Comparison of ENCODE assay signal across 8 cellular contexts in the genomic region with DNA sequence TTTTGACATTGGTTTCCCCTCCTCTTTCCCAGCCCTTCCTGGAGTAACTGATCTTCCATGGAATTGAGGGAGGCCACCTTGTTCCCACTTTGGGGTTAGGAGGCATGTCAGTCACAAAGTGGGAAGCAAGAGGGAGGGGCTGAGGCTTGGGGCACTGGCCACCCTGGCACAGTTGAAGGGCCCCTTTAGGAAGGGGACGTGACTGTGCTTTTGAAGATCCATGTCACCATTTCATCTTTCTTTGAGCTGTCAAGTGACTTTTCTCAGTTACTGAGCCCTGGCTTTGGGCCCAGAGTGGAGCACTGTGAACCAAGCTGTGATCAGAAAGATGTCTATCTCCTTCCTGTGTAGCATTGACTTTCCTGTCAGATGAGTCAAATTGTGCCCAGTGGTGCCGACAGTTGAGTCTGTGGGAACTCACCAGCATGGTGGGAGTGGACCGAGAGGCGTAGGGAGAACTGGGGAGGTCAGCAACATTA. TPM values are rescaled to one million over a fixed set of nuclear protein-coding genes. Genes with fewer than 3 reads are reported as not detected.
DNase-seq lines count a peak whose midpoint lies in the region; ATAC-seq, FAIRE-seq and TF ChIP-seq lines count a peak whose summit lies in the region.

No MANE protein-coding gene starts in this region.

- CTCF ChIA-PET in endothelial cell of umbilical vein (lab: Charles Lee), result interaction anchor here (1.0 to 1.5 kb wide), 6 partner anchors 15 to 129 kb away, joined by 3 to 8 read pairs (median 3); no protein-coding TSS in a partner anchor

- FAIRE-seq in endothelial cell of umbilical vein (lab: Jason Lieb, UNC) (peak; percentile 67), urothelium cell line (lab: Jason Lieb, UNC) (no peak)

- peaks cover 12% of the 10 kb centered on the region for H3K4me1 ChIP-seq in GM23248 (ENCODE audit: insufficient read depth)
- H3K4me1 ChIP-seq in endothelial cell of umbilical vein (ENCODE audit: control insufficient read depth, extremely low read depth, insufficient read depth, low read length), result peaks cover 8% of the 10 kb centered on the region

- H3K4me2 ChIP-seq in GM23248 (ENCODE audit: unreplicated experiment) (peak overlapping the region; percentile 26), endothelial cell of umbilical vein (ENCODE audit: insufficient read depth, low read length) (no peak overlapping the region)

- POLR2A ChIA-PET in endothelial cell of umbilical vein (lab: Charles Lee), result no interaction called here

- H3K4me3 ChIP-seq in GM23248, result no peak overlapping the region
- H3K4me3 ChIP-seq in endothelial cell of umbilical vein (replicated peaks in 1 of 3; ENCODE audit: insufficient read depth in 1 of 3, low read depth in 1 of 3, low read length in 3 of 3), result no peak overlapping the region

- no peaks in the 10 kb centered on the region for H3K9me2 ChIP-seq in GM23248 (ENCODE audit: insufficient read depth)

- BruUV-seq in endothelial cell of umbilical vein (replicated peaks; lab: Mats Ljungman, UMichigan), result no TSS peak

- H3K9me3 ChIP-seq in GM23248 (ENCODE audit: low read depth) (no peaks in the 10 kb centered on the region), endothelial cell of umbilical vein (replicated peaks; ENCODE audit: control insufficient read depth, insufficient read depth, low read length) (no peaks in the 10 kb centered on the region)

- no peak for ATAC-seq in HG03439 (IDR thresholded peaks at IDR 0.05; ENCODE audit: unreplicated experiment)

- DNase-seq in GM23248 (peak; percentile 17), endothelial cell of umbilical vein (ENCODE audit: low read depth, low spot score) (peak; percentile 31), urothelium cell line (ENCODE audit: low spot score) (no peak), superior temporal gyrus (ENCODE audit: extremely low spot score) (no peak), NCI-H748 (lab: John Stamatoyannopoulos, UW; ENCODE audit: unreplicated experiment) (no peak)
- DNase-seq in activated CD4-positive, alpha-beta T cell treated with anti-CD3 and anti-CD28 coated beads, Interleukin-2, amount 50 U/mL, for 1 hour, result peak; percentile 63
- peak; percentile 62 to 70 for DNase-seq in stimulated activated CD4-positive, alpha-beta T cell treated with anti-CD3 and anti-CD28 coated beads, Interleukin-2, amount 100 ng/mL, for 24 hours

- H3K27ac ChIP-seq in GM23248 (peak overlapping the region; percentile 77), endothelial cell of umbilical vein (ENCODE audit: insufficient read depth, low read depth, low read length) (peak overlapping the region; percentile 34)

- no peaks in the 10 kb centered on the region for H3K9me1 ChIP-seq in endothelial cell of umbilical vein (replicated peaks; ENCODE audit: control insufficient read depth, extremely low read depth, insufficient read depth, low read length)

- TF ChIP-seq POLR2A in endothelial cell of umbilical vein (IDR thresholded peaks at IDR 0.05; ENCODE audit: low read depth, low read length), result no peak

- no peaks in the 10 kb centered on the region for H3K36me3 ChIP-seq in GM23248 (ENCODE audit: low read depth)
- H3K36me3 ChIP-seq in endothelial cell of umbilical vein (ENCODE audit: control insufficient read depth in 2 of 2, extremely low read depth in 1 of 2, insufficient read depth in 2 of 2, low read length in 2 of 2), result no peaks in the 10 kb centered on the region

- in situ Hi-C loops in GM23248 (cut with MboI), result no loop called here

- 63 to 68% methylated on average over 4 of the region's 4 CpGs for WGBS in GM23248 (ENCODE audit: low coverage in 1 of 2, low lambda C conversion rate in 2 of 2, missing lambda C conversion rate in 2 of 2), 2 experiments

- dilution Hi-C loops in endothelial cell of umbilical vein (cut with MboI; ENCODE audit: extremely low pct_ligation_motif_present, low sequenced_read_pairs), result no loop called here

- intact Hi-C loops in endothelial cell of umbilical vein (cut with micrococcal nuclease), result loop anchor here (5.0 kb wide), 1 partner anchor 41 kb away; no protein-coding TSS in a partner anchor

- H4K20me1 ChIP-seq in GM23248 (ENCODE audit: insufficient read depth) (no peaks in the 10 kb centered on the region), endothelial cell of umbilical vein (replicated peaks; ENCODE audit: control insufficient read depth, extremely low read depth, insufficient read depth, low read length) (no peaks in the 10 kb centered on the region)

- H3K9ac ChIP-seq in GM23248 (peak overlapping the region; percentile 39), endothelial cell of umbilical vein (replicated peaks; ENCODE audit: extremely low read depth, insufficient read depth, low read length) (no peak overlapping the region)

- H2AFZ ChIP-seq in GM23248, result peak overlapping the region; percentile 50
- H2AFZ ChIP-seq in endothelial cell of umbilical vein (ENCODE audit: low read depth, low read length), result peak overlapping the region; percentile 10

- H3K27me3 ChIP-seq in GM23248 (replicated peaks; ENCODE audit: insufficient read depth) (no peaks in the 10 kb centered on the region), endothelial cell of umbilical vein (ENCODE audit: control insufficient read depth in 2 of 2, insufficient read depth in 2 of 2, low read length in 2 of 2) (no peaks in the 10 kb centered on the region)

- peaks cover 17% of the 10 kb centered on the region for H3F3A ChIP-seq in GM23248 (ENCODE audit: insufficient read depth)

- no peak for TF ChIP-seq CTCF in endothelial cell of umbilical vein (IDR thresholded peaks at IDR 0.05; ENCODE audit: extremely low read depth in 1 of 2, insufficient read depth in 1 of 2, low read depth in 1 of 2, low read length in 2 of 2)

- no peaks in the 10 kb centered on the region for H3K79me2 ChIP-seq in GM23248 (ENCODE audit: insufficient read depth)
- H3K79me2 ChIP-seq in endothelial cell of umbilical vein (ENCODE audit: control insufficient read depth, insufficient read depth, low read length), result no peaks in the 10 kb centered on the region

TF ChIP-seq in endothelial cell of umbilical vein, 7 proteins besides CTCF, POLR2A, EP300 and RAD21:
- peak; percentile 72 for TF ChIP-seq GATA2 (IDR thresholded peaks at IDR 0.05; ENCODE audit: insufficient read depth, insufficient read length, low read depth, low read length)
- no peak for TF ChIP-seq FOS (IDR thresholded peaks at IDR 0.05; ENCODE audit: borderline replicate concordance, insufficient read depth, low read length)

RNA-seq across cellular contexts. Expression of gene TDRD10, which starts 38.5 kb away (rescaled TPM):
- not detected in 2 replicates for total RNA-seq in GM23248 (2014; rRNA removed; shearing (Covaris generic))
- polyA plus RNA-seq in GM23248 (2016; fragmentation: Nextera tagmentation; extraction: Ambion mirVana) (not detected in 2 replicates), endothelial cell of umbilical vein (8.6 and 9.1 TPM in 2 replicates)
- 3.9 and 6.1 TPM in 2 replicates for total RNA-seq in endothelial cell of umbilical vein
- polyA plus RNA-seq in endothelial cell of umbilical vein (2011; cell fraction: cytosol; rRNA removed), result 4.1 and 5.6 TPM in 2 replicates
- polyA plus RNA-seq in endothelial cell of umbilical vein (2011; cell fraction: nucleus; rRNA removed), result 38.4 and 42.2 TPM in 2 replicates
- polyA plus RNA-seq in endothelial cell of umbilical vein (2012), result 3.0 TPM in 2 replicates
- 4.4 and 7.1 TPM in 2 replicates for polyA minus RNA-seq in endothelial cell of umbilical vein
- not detected for polyA minus RNA-seq in endothelial cell of umbilical vein (2011; cell fraction: cytosol; rRNA and poly(A)+ RNA removed)
- 7.3 and 8.2 TPM in 2 replicates for polyA minus RNA-seq in endothelial cell of umbilical vein (2011; cell fraction: nucleus; rRNA and poly(A)+ RNA removed)

RNA-seq across cellular contexts. Expression of gene SHE, which starts 38.7 kb away (rescaled TPM):
- total RNA-seq in GM23248 (2014; rRNA removed; shearing (Covaris generic)), result not detected in 2 replicates
- polyA plus RNA-seq in GM23248 (2016; fragmentation: Nextera tagmentation; extraction: Ambion mirVana) (0.03 TPM in 2 replicates), endothelial cell of umbilical vein (30.1 and 30.4 TPM in 2 replicates)
- 43.4 and 52.7 TPM in 2 replicates for total RNA-seq in endothelial cell of umbilical vein
- polyA plus RNA-seq in endothelial cell of umbilical vein (2011; cell fraction: cytosol; rRNA removed), result 27.9 and 28.0 TPM in 2 replicates
- polyA plus RNA-seq in endothelial cell of umbilical vein (2011; cell fraction: nucleus; rRNA removed), result 39.9 and 41.9 TPM in 2 replicates
- polyA plus RNA-seq in endothelial cell of umbilical vein (2012), result 25.6 and 28.4 TPM in 2 replicates
- 38.2 and 41.5 TPM in 2 replicates for polyA minus RNA-seq in endothelial cell of umbilical vein
- polyA minus RNA-seq in endothelial cell of umbilical vein (2011; cell fraction: cytosol; rRNA and poly(A)+ RNA removed), result not detected
- 19.3 and 26.1 TPM in 2 replicates for polyA minus RNA-seq in endothelial cell of umbilical vein (2011; cell fraction: nucleus; rRNA and poly(A)+ RNA removed)

RNA-seq across cellular contexts. Expression of gene IL6R, which starts 58.4 kb away (rescaled TPM):
- total RNA-seq in GM23248 (2014; rRNA removed; shearing (Covaris generic)), result 3.9 and 8.8 TPM in 2 replicates
- polyA plus RNA-seq in GM23248 (2016; fragmentation: Nextera tagmentation; extraction: Ambion mirVana), result 1.3 and 2.1 TPM in 2 replicates
- 3.3 and 4.8 TPM in 2 replicates for total RNA-seq in endothelial cell of umbilical vein
- 4.2 and 5.1 TPM in 2 replicates for polyA plus RNA-seq in endothelial cell of umbilical vein
- 2.8 and 3.4 TPM in 2 replicates for polyA plus RNA-seq in endothelial cell of umbilical vein (2011; cell fraction: cytosol; rRNA removed)
- 2.1 and 3.4 TPM in 2 replicates for polyA plus RNA-seq in endothelial cell of umbilical vein (2011; cell fraction: nucleus; rRNA removed)
- polyA plus RNA-seq in endothelial cell of umbilical vein (2012), result 2.1 and 2.6 TPM in 2 replicates
- polyA minus RNA-seq in endothelial cell of umbilical vein, result 16.2 and 17.7 TPM in 2 replicates
- 4.4 TPM for polyA minus RNA-seq in endothelial cell of umbilical vein (2011; cell fraction: cytosol; rRNA and poly(A)+ RNA removed)
- 1.9 and 2.8 TPM in 2 replicates for polyA minus RNA-seq in endothelial cell of umbilical vein (2011; cell fraction: nucleus; rRNA and poly(A)+ RNA removed)

Comparison
In these comparisons a context has a peak if more than half of its experiments do, and no peak if none do; other contexts are left out.
1. DNase-seq: peak in GM23248 (single experiment), activated CD4-positive, alpha-beta T cell treated with anti-CD3 and anti-CD28 coated beads, Interleukin-2, amount 50 U/mL, for 1 hour (single experiment), endothelial cell of umbilical vein (single experiment) and stimulated activated CD4-positive, alpha-beta T cell treated with anti-CD3 and anti-CD28 coated beads, Interleukin-2, amount 100 ng/mL, for 24 hours (2 of 2); none in urothelium cell line (single experiment), superior temporal gyrus (single experiment) and NCI-H748 (single experiment).
2. RNA of gene SHE, which starts 38.7 kb away (total RNA-seq): 43.4 to 52.7 TPM in endothelial cell of umbilical vein; not detected in GM23248; every median in the first group is over 10 times any median in the second.